Comparison of ENCODE assay signal across 14 cellular contexts in the genomic region with DNA sequence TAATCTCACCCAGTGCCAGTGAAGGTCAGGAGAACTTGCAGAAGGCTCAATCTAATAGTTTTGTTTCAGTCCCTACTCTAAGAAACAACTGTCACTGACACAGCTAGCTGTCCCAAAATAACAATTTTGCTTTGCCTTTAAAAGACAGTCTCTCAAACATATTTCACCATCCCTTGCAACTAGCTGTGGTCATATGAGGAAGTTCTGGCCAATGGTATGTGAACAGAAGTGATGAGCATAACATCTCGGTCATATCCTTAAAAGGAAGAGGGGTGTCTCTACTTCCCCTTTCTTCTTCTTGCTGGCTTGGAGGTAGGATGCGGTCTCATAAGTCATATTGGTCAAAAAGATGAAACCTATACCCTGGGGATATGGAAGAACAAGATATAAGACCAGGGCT.
DNase-seq lines count a peak whose midpoint lies in the region; ATAC-seq and TF ChIP-seq lines count a peak whose summit lies in the region.
"Had no signal": no experiment of that assay in that cellular context is flagged by ENCODE, and none has a peak within 500 bp of the region (broad histone marks: within the 10 kb centered on the region; RNA-seq: fewer than 3 reads in every experiment).

No MANE protein-coding gene starts in this region.

- no peak for TF ChIP-seq CTCF in BE2C (IDR thresholded peaks at IDR 0.05; ENCODE audit: low read depth, low read length)

- POLR2A ChIA-PET in CD8-positive, alpha-beta memory T cell (lab: Charles Lee): no interaction called here

- no peaks in the 10 kb centered on the region for H3K9me3 Mint-ChIP-seq in memory B cell
- no peaks in the 10 kb centered on the region for H3K9me3 Mint-ChIP-seq in CD8-positive, alpha-beta memory T cell
- H3K9me3 Mint-ChIP-seq: effector memory CD8-positive, alpha-beta T cell; GM23338 had no signal

- peaks cover 7% of the 10 kb centered on the region for H3K4me1 Mint-ChIP-seq in memory B cell
- H3K4me1 Mint-ChIP-seq in CD8-positive, alpha-beta memory T cell: no peaks in the 10 kb centered on the region
- H3K4me1 Mint-ChIP-seq: GM23338, T-helper 17 cell had no signal

- H3K4me3 Mint-ChIP-seq in memory B cell: no peak overlapping the region
- no peak overlapping the region for H3K4me3 Mint-ChIP-seq in CD8-positive, alpha-beta memory T cell
- H3K4me3 Mint-ChIP-seq: effector memory CD8-positive, alpha-beta T cell; GM23338; T-helper 17 cell had no signal

- no peaks in the 10 kb centered on the region for H3K4me1 ChIP-seq in BE2C
- no peaks in the 10 kb centered on the region for H3K4me1 ChIP-seq in CD8-positive, alpha-beta memory T cell (ENCODE audit: insufficient read depth, low read length)

- H3K36me3 Mint-ChIP-seq in memory B cell: no peaks in the 10 kb centered on the region
- H3K36me3 Mint-ChIP-seq in CD8-positive, alpha-beta memory T cell: peaks cover 0 to 2% (median 0%) of the 10 kb centered on the region in 3 donors

- H3K27ac ChIP-seq in CD8-positive, alpha-beta memory T cell (ENCODE audit: low read depth, low read length): no peak overlapping the region
- H3K27ac ChIP-seq: heart left ventricle, KMS-11 had no signal

- no peaks in the 10 kb centered on the region for H3K36me3 ChIP-seq in BE2C
- H3K36me3 ChIP-seq in CD8-positive, alpha-beta memory T cell (ENCODE audit: insufficient read depth, low read length): no peaks in the 10 kb centered on the region
- H3K36me3 ChIP-seq: heart left ventricle had no signal

- H3K4me3 ChIP-seq in BE2C (ENCODE audit: low read depth, low read length): no peak overlapping the region
- no peak overlapping the region for H3K4me3 ChIP-seq in CD8-positive, alpha-beta memory T cell (ENCODE audit: low read length)
- H3K4me3 ChIP-seq: GM23338, heart left ventricle had no signal

- peak; percentile 84 for ATAC-seq in GM18909 (IDR thresholded peaks at IDR 0.05; ENCODE audit: poor library complexity, unreplicated experiment)
- ATAC-seq in HG02610 (IDR thresholded peaks at IDR 0.05; ENCODE audit: unreplicated experiment): peak; percentile 70
- ATAC-seq in HG03558 (IDR thresholded peaks at IDR 0.05; ENCODE audit: extremely low read depth, unreplicated experiment): peak; percentile 72
- ATAC-seq in memory B cell (ENCODE audit: low read depth): peak; percentile 86
- ATAC-seq in GM21723 (IDR thresholded peaks at IDR 0.05; ENCODE audit: unreplicated experiment): no peak
- ATAC-seq: effector memory CD8-positive, alpha-beta T cell; GM23338; T-helper 17 cell had no signal

- no peaks in the 10 kb centered on the region for H3K27me3 Mint-ChIP-seq in memory B cell
- H3K27me3 Mint-ChIP-seq in CD8-positive, alpha-beta memory T cell: no peaks in the 10 kb centered on the region
- H3K27me3 Mint-ChIP-seq: T-helper 17 cell had no signal

- no peaks in the 10 kb centered on the region for H3K27me3 ChIP-seq in BE2C
- no peaks in the 10 kb centered on the region for H3K27me3 ChIP-seq in CD8-positive, alpha-beta memory T cell (ENCODE audit: insufficient read depth, low read length, poor library complexity, severe bottlenecking)
- H3K27me3 ChIP-seq: heart left ventricle had no signal

- no peaks in the 10 kb centered on the region for H3K9me3 ChIP-seq in BE2C
- H3K9me3 ChIP-seq in CD8-positive, alpha-beta memory T cell (ENCODE audit: low read length): no peaks in the 10 kb centered on the region
- H3K9me3 ChIP-seq: heart left ventricle had no signal

- H3K27ac Mint-ChIP-seq in memory B cell: no peak overlapping the region
- H3K27ac Mint-ChIP-seq in CD8-positive, alpha-beta memory T cell: no peak overlapping the region
- H3K27ac Mint-ChIP-seq: effector memory CD8-positive, alpha-beta T cell; GM23338; T-helper 17 cell had no signal

- CTCF ChIA-PET in CD8-positive, alpha-beta memory T cell (lab: Charles Lee): no interaction called here

- no peak for DNase-seq in memory B cell (ENCODE audit: low spot score in 2 of 2)
- DNase-seq in BE2C: no peak
- DNase-seq in CD8-positive, alpha-beta memory T cell: no peak
- DNase-seq in effector CD4-positive, alpha-beta T cell: no peak
- DNase-seq: amniotic stem cell; effector memory CD8-positive, alpha-beta T cell; heart left ventricle; T-helper 17 cell had no signal
